ENCODE assay signal across 22 cellular contexts in genomic region chr16:47304563-47304962, GRCh38.
DNase-seq lines count a peak whose midpoint lies in the region; TF ChIP-seq lines count a peak whose summit lies in the region.
"Had no signal": no experiment of that assay in that cellular context is flagged by ENCODE, and none has a peak within 500 bp of the region (broad histone marks: within the 10 kb centered on the region; RNA-seq: fewer than 3 reads in every experiment).

No MANE protein-coding gene starts in this region.

- H3K9me2 ChIP-seq in GM23248 (ENCODE audit: insufficient read depth) = no peaks in the 10 kb centered on the region
- no peaks in the 10 kb centered on the region for H3K9me2 ChIP-seq in Karpas-422 (replicated peaks; ENCODE audit: insufficient read depth, low read length)

- no peak overlapping the region for H3K9ac ChIP-seq in GM23248
- no peak overlapping the region for H3K9ac ChIP-seq in Karpas-422 (ENCODE audit: low read length)
- H3K9ac ChIP-seq: BLaER1 had no signal

- H3K4me3 ChIP-seq in GM23248 (no peak overlapping the region), osteoblast (ENCODE audit: insufficient read depth, low read length) (no peak overlapping the region), Karpas-422 (ENCODE audit: low read length) (no peak overlapping the region)
- H3K4me3 ChIP-seq: BLaER1, GM12878 had no signal

- no peak overlapping the region for H2AFZ ChIP-seq in GM23248
- no peak overlapping the region for H2AFZ ChIP-seq in osteoblast (ENCODE audit: low read length)
- H2AFZ ChIP-seq in Karpas-422 (ENCODE audit: low read length) = no peak overlapping the region

- H3K4me2 ChIP-seq in GM23248 (ENCODE audit: unreplicated experiment) (no peak overlapping the region), osteoblast (ENCODE audit: insufficient read depth, low read length) (no peak overlapping the region), Karpas-422 (ENCODE audit: low read depth, low read length, poor library complexity, severe bottlenecking) (no peak overlapping the region)
- H3K4me2 ChIP-seq: BLaER1 had no signal

- H3K27ac ChIP-seq in GM23248 (no peak overlapping the region), osteoblast (ENCODE audit: low read depth, low read length) (no peak overlapping the region), Karpas-422 (ENCODE audit: low read length) (no peak overlapping the region)
- H3K27ac ChIP-seq: BLaER1 had no signal

- WGBS in GM23248 (ENCODE audit: low coverage in 1 of 2, low lambda C conversion rate in 2 of 2, missing lambda C conversion rate in 2 of 2), 2 experiments = 59 to 82% methylated on average over 1 of the region's 1 CpG

- H3K27me3 ChIP-seq in GM23248 (replicated peaks; ENCODE audit: insufficient read depth) (no peaks in the 10 kb centered on the region), osteoblast (ENCODE audit: insufficient read depth, low read length) (no peaks in the 10 kb centered on the region), Karpas-422 (ENCODE audit: low read length) (no peaks in the 10 kb centered on the region)
- H3K27me3 ChIP-seq: BE2C, BLaER1 had no signal

- no peak for TF ChIP-seq CTCF in osteoblast (IDR thresholded peaks at IDR 0.05; ENCODE audit: extremely low read depth, low read depth, low read length)

- H3K36me3 ChIP-seq in GM23248 (ENCODE audit: low read depth) (no peaks in the 10 kb centered on the region; the same call in 1 of the 2 replicates), osteoblast (ENCODE audit: insufficient read depth, low read length) (no peaks in the 10 kb centered on the region), Karpas-422 (ENCODE audit: insufficient read depth, low read length) (peaks cover 14% of the 10 kb centered on the region)
- H3K36me3 ChIP-seq: BE2C had no signal

- no peaks in the 10 kb centered on the region for H3F3A ChIP-seq in GM23248 (ENCODE audit: insufficient read depth)

- no peaks in the 10 kb centered on the region for H3K9me3 ChIP-seq in GM23248 (ENCODE audit: low read depth)
- no peaks in the 10 kb centered on the region for H3K9me3 ChIP-seq in osteoblast (ENCODE audit: low read depth, low read length)
- H3K9me3 ChIP-seq in Karpas-422 (ENCODE audit: low read length) = no peaks in the 10 kb centered on the region
- H3K9me3 ChIP-seq: BE2C had no signal

- DNase-seq in GM23248 (peak; percentile 10), RPMI7951 (ENCODE audit: low read depth) (peak; percentile 6), osteoblast (ENCODE audit: insufficient read length, low spot score, missing footprints) (peak; percentile 75), Karpas-422 (no peak), G401 (ENCODE audit: low spot score) (no peak), SW 1271 (lab: John Stamatoyannopoulos, UW) (no peak)
- DNase-seq: 8988T; ACHN; BE2C; C1 segment of cervical spinal cord; CD4-positive, alpha-beta memory T cell; CD4-positive, CD25-positive, alpha-beta regulatory T cell; CD8-positive, alpha-beta memory T cell; COR-L47; DMS 273 treated with DMSO at 0.1 percent for 48 hours; DMS153; DMS53; DMS79; DND-41; GDM1 had no signal

- H3K4me1 ChIP-seq in GM23248 (ENCODE audit: insufficient read depth) (peaks cover 2% of the 10 kb centered on the region; the same call in 1 of the 2 replicates), osteoblast (ENCODE audit: insufficient read depth, low read length) (no peaks in the 10 kb centered on the region), Karpas-422 (ENCODE audit: low read length) (no peaks in the 10 kb centered on the region)
- H3K4me1 ChIP-seq: BE2C, BLaER1 had no signal

- no peaks in the 10 kb centered on the region for H4K20me1 ChIP-seq in GM23248 (ENCODE audit: insufficient read depth)
- no peaks in the 10 kb centered on the region for H4K20me1 ChIP-seq in osteoblast (ENCODE audit: insufficient read depth, low read length)
- H4K20me1 ChIP-seq in Karpas-422 (ENCODE audit: insufficient read depth, low read depth, low read length) = no peaks in the 10 kb centered on the region
- H4K20me1 ChIP-seq: BLaER1 had no signal

- H3K79me2 ChIP-seq in GM23248 (ENCODE audit: insufficient read depth) (no peaks in the 10 kb centered on the region), osteoblast (ENCODE audit: insufficient read depth, low read length) (no peaks in the 10 kb centered on the region), Karpas-422 (ENCODE audit: low read length) (peaks cover 8% of the 10 kb centered on the region; the same call in 1 of the 2 replicates)

- in situ Hi-C loops in GM23248 (cut with MboI) (no loop called here), G401 (cut with HindIII; ENCODE audit: low sequenced_read_pairs) (no loop called here)

Comparison
In these comparisons a context has a peak if more than half of its experiments do, and no peak if none do; other contexts are left out.
1. DNase-seq: peak in GM23248 (single experiment), RPMI7951 (single experiment) and osteoblast (single experiment); none in Karpas-422 (single experiment), G401 (single experiment) and SW 1271 (0 of 2).